Comparison of ENCODE assay signal across 24 cellular contexts in genomic region chr6:138063726-138064125, GRCh38.
"Had no signal": no experiment of that assay in that cellular context is flagged by ENCODE, and none has a peak within 500 bp of the region (broad histone marks: within the 10 kb centered on the region; RNA-seq: fewer than 3 reads in every experiment).

No MANE protein-coding gene starts in this region.

- H3K4me3 ChIP-seq: hepatocyte, left lung, lower lobe of right lung, ovary, skin epidermis, stomach, suprapubic skin, thoracic aorta, tibial artery, upper lobe of right lung had no signal

- DNase-seq: left colon; left lung; lower lobe of right lung; mesendoderm; naive thymus-derived CD4-positive, alpha-beta T cell; ovary; retina; right cardiac atrium; stimulated activated CD4-positive, alpha-beta T cell treated with anti-CD3 and anti-CD28 coated beads, Interleukin-12 subunit alpha, Interleukin-12 subunit beta, amount 100 ng/mL, for 4 hours; stimulated activated CD4-positive, alpha-beta T cell treated with anti-CD3 and anti-CD28 coated beads, Interleukin-15, amount 100 ng/mL, for 24 hours; stimulated activated CD4-positive, alpha-beta T cell treated with anti-CD3 and anti-CD28 coated beads, Interleukin-2, amount 100 ng/mL, for 24 hours; stimulated activated CD4-positive, alpha-beta T cell treated with anti-CD3 and anti-CD28 coated beads, Interleukin-4, amount 100 ng/mL, for 1 hour; stimulated activated naive B cell treated with anti-CD40 and anti-IgM and Interleukin-4, amounts not matched to agents 10 μg/mL and 1 μg/mL and 100 μg/mL, for 72 hours; stimulated activated naive CD8-positive, alpha-beta T cell treated with anti-CD3 and anti-CD28 coated beads, Interleukin-15, Interleukin-2, amounts not matched to agents 100 U/mL and 50 U/mL, for 24 hours; stomach; tibial artery; trophoblast cell; upper lobe of right lung had no signal

- H3K27ac ChIP-seq: hepatocyte, left lung, lower lobe of right lung, ovary, skin epidermis, stomach, suprapubic skin, thoracic aorta, tibial artery, upper lobe of right lung had no signal

- ATAC-seq: left colon; left lung; lower lobe of right lung; naive thymus-derived CD4-positive, alpha-beta T cell; natural killer cell treated with Interleukin-12 subunit alpha and Interleukin-12 subunit beta and Interleukin-15 and Interleukin-18, amount 100 ng/mL, for 72 hours; right cardiac atrium; sciatic nerve; stimulated activated naive B cell treated with anti-CD40 and anti-IgM and Interleukin-4, amounts not matched to agents 10 μg/mL and 1 μg/mL and 100 μg/mL, for 72 hours; stimulated activated naive CD8-positive, alpha-beta T cell treated with anti-CD3 and anti-CD28 coated beads, Interleukin-15, Interleukin-2, amounts not matched to agents 100 U/mL and 50 U/mL, for 24 hours; upper lobe of right lung had no signal
